In the genomic region with DNA sequence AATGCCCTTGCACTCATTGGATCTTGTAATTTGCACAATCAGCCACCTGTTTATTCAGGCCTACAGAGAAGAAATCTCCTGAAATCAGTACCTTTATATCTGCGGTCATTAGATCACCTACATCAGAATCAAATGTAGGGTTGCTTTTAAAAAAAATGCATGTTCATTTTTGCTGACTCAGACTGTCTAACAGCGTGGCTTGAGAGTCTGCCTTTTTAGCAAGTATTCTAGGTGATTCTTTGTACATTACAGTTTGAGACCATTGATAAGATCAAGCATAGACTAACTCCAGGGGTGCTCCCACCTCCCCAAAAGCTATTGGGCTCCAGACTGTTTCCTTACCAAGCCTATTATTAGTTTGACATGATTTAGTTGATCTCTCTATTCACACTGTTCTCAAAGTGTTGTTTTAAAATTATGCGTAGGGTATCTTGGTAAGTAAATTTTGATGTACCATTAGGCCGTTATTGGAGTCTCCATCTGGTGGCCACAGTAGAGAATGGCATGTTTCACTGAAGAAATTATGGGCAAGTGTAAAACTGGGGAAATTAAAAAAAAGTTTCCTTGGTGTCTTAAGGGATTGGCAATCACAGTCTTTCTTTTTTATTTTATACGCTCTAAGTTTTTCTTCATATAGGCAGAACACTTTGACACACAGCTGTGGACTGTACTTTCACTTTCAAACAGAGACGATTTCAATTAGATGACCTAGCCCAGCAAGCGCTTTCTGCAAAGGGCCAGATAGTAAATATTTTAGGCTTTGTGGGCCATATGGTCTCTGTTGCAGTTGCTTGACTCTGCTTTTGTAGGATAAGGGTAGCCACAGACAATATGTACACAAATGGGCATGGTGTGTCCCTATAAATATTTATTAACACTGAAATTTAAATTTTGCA, we compare ENCODE assay signal across 8 cellular contexts. TPM values are rescaled to one million over a fixed set of nuclear protein-coding genes. Genes with fewer than 3 reads are reported as not detected.
DNase-seq lines count a peak whose midpoint lies in the region; ATAC-seq, FAIRE-seq and TF ChIP-seq lines count a peak whose summit lies in the region.

No MANE protein-coding gene starts in this region.

- no peaks in the 10 kb centered on the region for H3K4me1 Mint-ChIP-seq in Caco-2 (ENCODE audit: low read depth, unreplicated experiment)
- no peaks in the 10 kb centered on the region for H3K4me1 Mint-ChIP-seq in mesothelial cell of epicardium

- H3K27ac Mint-ChIP-seq in Caco-2 (ENCODE audit: unreplicated experiment) = no peak overlapping the region
- H3K27ac Mint-ChIP-seq in mesothelial cell of epicardium = no peak overlapping the region

- CTCF ChIA-PET in Caco-2 (lab: Charles Lee) = no interaction called here

- H3K27me3 ChIP-seq in Caco-2 (replicated peaks; ENCODE audit: control insufficient read depth, insufficient read depth, low read length) = no peaks in the 10 kb centered on the region

- H3K36me3 Mint-ChIP-seq in Caco-2 (ENCODE audit: insufficient read depth, unreplicated experiment) = no peaks in the 10 kb centered on the region
- H3K36me3 Mint-ChIP-seq in mesothelial cell of epicardium = no peaks in the 10 kb centered on the region

- TF ChIP-seq CTCF in Caco-2 (IDR thresholded peaks at IDR 0.05; ENCODE audit: insufficient read depth in 1 of 2, low read depth in 1 of 2, low read length in 1 of 2, severe bottlenecking in 1 of 2, unreplicated experiment in 1 of 2) (peak; percentile 42 to 53), mesothelial cell of epicardium (IDR thresholded peaks at IDR 0.05; ENCODE audit: unreplicated experiment) (peak; percentile 81)

- BruUV-seq in Caco-2 (replicated peaks; lab: Mats Ljungman, UMichigan) = no TSS peak

- H3K9me3 ChIP-seq in Caco-2 = no peaks in the 10 kb centered on the region

- ATAC-seq in GM18867 (IDR thresholded peaks at IDR 0.05; ENCODE audit: unreplicated experiment) (peak; percentile 71), HG02623 (IDR thresholded peaks at IDR 0.05; ENCODE audit: unreplicated experiment) (no peak)

- intact Hi-C loops in Caco-2 (cut with micrococcal nuclease; ENCODE audit: unreplicated experiment) = loop anchor here (1.0 to 2.0 kb wide), 3 partner anchors 46 to 580 kb away; no protein-coding TSS in a partner anchor

- no peaks in the 10 kb centered on the region for H3K36me3 ChIP-seq in Caco-2 (ENCODE audit: control insufficient read depth, insufficient read depth, low read length)

- no peaks in the 10 kb centered on the region for H3K9me3 Mint-ChIP-seq in Caco-2 (ENCODE audit: unreplicated experiment)
- H3K9me3 Mint-ChIP-seq in mesothelial cell of epicardium = peaks cover 24% of the 10 kb centered on the region

- H3K27me3 Mint-ChIP-seq in Caco-2 (ENCODE audit: insufficient read depth, unreplicated experiment) (no peaks in the 10 kb centered on the region), mesothelial cell of epicardium (ENCODE audit: low read depth) (no peaks in the 10 kb centered on the region)

- POLR2A ChIA-PET in Caco-2 (lab: Charles Lee) = no interaction called here

- peak in 1 of 2 experiments; percentile 17 for DNase-seq in Caco-2
- DNase-seq in NCI-H460 (ENCODE audit: extremely low read depth, low read depth) = peak; percentile 19
- no peak for DNase-seq in mesothelial cell of epicardium (ENCODE audit: low spot score in 2 of 2, unreplicated experiment in 2 of 2)
- DNase-seq in ecto neural progenitor cell (ENCODE audit: low spot score) = no peak
- no peak for DNase-seq in C1 segment of cervical spinal cord (lab: John Stamatoyannopoulos, UW)

- H3K4me3 Mint-ChIP-seq in Caco-2 (ENCODE audit: unreplicated experiment) = no peak overlapping the region
- no peak overlapping the region for H3K4me3 Mint-ChIP-seq in mesothelial cell of epicardium

- H3K4me1 ChIP-seq in Caco-2 = no peaks in the 10 kb centered on the region

- H3K4me3 ChIP-seq in Caco-2 (ENCODE audit: low read depth, low read length) = no peak overlapping the region

- peak; percentile 10 for FAIRE-seq in colon (lab: Jason Lieb, UNC)

RNA-seq across cellular contexts. Expression of a gene that starts 33.7 kb away (rescaled TPM):
- total RNA-seq in Caco-2 (2022) = 13.5 and 14.0 TPM in 2 replicates
- total RNA-seq in NCI-H460 (2014; rRNA removed; shearing (Covaris generic)) = 25.4 and 26.6 TPM in 2 replicates
- 20.0 and 34.3 TPM in 2 replicates for polyA plus RNA-seq in NCI-H460 (2014; cell fraction: nucleus; rRNA removed)
- total RNA-seq in mesothelial cell of epicardium = 22.9 to 23.2 TPM (median 23.0 TPM) in 3 replicates

RNA-seq across cellular contexts. Expression of a gene that starts 58.6 kb away (rescaled TPM):
- total RNA-seq in Caco-2 (2022) (0.50 and 0.84 TPM in 2 replicates), mesothelial cell of epicardium (5.3 to 5.6 TPM (median 5.4 TPM) in 3 replicates)
- 0.07 TPM in 1 of 2 replicates, not detected in the other for total RNA-seq in NCI-H460 (2014; rRNA removed; shearing (Covaris generic))
- polyA plus RNA-seq in NCI-H460 (2014; cell fraction: nucleus; rRNA removed) = not detected in 2 replicates
